In genomic region chr17:49730078-49730786, GRCh38 we compare ENCODE assay signal across 9 cellular contexts.
DNase-seq lines count a peak whose midpoint lies in the region; ATAC-seq and TF ChIP-seq lines count a peak whose summit lies in the region.
"Had no signal": no experiment of that assay in that cellular context is flagged by ENCODE, and none has a peak within 500 bp of the region (broad histone marks: within the 10 kb centered on the region; RNA-seq: fewer than 3 reads in every experiment).

No MANE protein-coding gene starts in this region.

- H3K4me3 ChIP-seq in LNCaP clone FGC (ENCODE audit: low read depth, low read length): no peak overlapping the region
- H3K4me3 ChIP-seq in choroid plexus epithelial cell (ENCODE audit: low read depth, low read length): no peak overlapping the region

- peak; percentile 85 for DNase-seq in LNCaP clone FGC (ENCODE audit: low read depth)
- DNase-seq in choroid plexus epithelial cell (ENCODE audit: low read depth): peak; percentile 94
- peak; percentile 39 for DNase-seq in left kidney (ENCODE audit: low read depth, low spot score)
- DNase-seq in stromal cell of bone marrow (ENCODE audit: low read depth): peak; percentile 96
- no peak for DNase-seq in stimulated activated CD4-positive, alpha-beta T cell treated with anti-CD3 and anti-CD28 coated beads, Interleukin-2, amount 100 ng/mL, for 24 hours
- DNase-seq in SKM-1 treated with dmso at 0.1 percent for 144 hours (lab: John Stamatoyannopoulos, UW; ENCODE audit: unreplicated experiment): no peak
- DNase-seq: SHP77 treated with DMSO at 0.1 percent for 48 hours had no signal

- no peak for TF ChIP-seq CTCF in LNCaP clone FGC (IDR thresholded peaks at IDR 0.05; ENCODE audit: control insufficient read depth, extremely low read depth, insufficient read depth)
- no peak for TF ChIP-seq CTCF in choroid plexus epithelial cell (conservative IDR thresholded peaks at IDR 0.05; ENCODE audit: low read depth, low read length)

- ATAC-seq in HG03108 (IDR thresholded peaks at IDR 0.05; ENCODE audit: unreplicated experiment) (no peak), GM21737 (IDR thresholded peaks at IDR 0.05; ENCODE audit: unreplicated experiment) (no peak)

Comparison
In these comparisons a context has a peak if more than half of its experiments do, and no peak if none do; other contexts are left out.
1. DNase-seq: peak in LNCaP clone FGC (single experiment), choroid plexus epithelial cell (single experiment), left kidney (single experiment) and stromal cell of bone marrow (single experiment); none in stimulated activated CD4-positive, alpha-beta T cell treated with anti-CD3 and anti-CD28 coated beads, Interleukin-2, amount 100 ng/mL, for 24 hours (0 of 2) and SKM-1 treated with dmso at 0.1 percent for 144 hours (single experiment).